In genomic region chr22:46809153-46809885, GRCh38 we compare ENCODE assay signal across 15 cellular contexts. TPM values are rescaled to one million over a fixed set of nuclear protein-coding genes. Genes with fewer than 3 reads are reported as not detected.
DNase-seq lines count a peak whose midpoint lies in the region; ATAC-seq, FAIRE-seq and TF ChIP-seq lines count a peak whose summit lies in the region.
"Had no signal": no experiment of that assay in that cellular context is flagged by ENCODE, and none has a peak within 500 bp of the region (broad histone marks: within the 10 kb centered on the region; RNA-seq: fewer than 3 reads in every experiment).

No MANE protein-coding gene starts in this region.

- DNase-seq in T-helper 17 cell (no peak), trophoblast cell (no peak), urothelium cell line (ENCODE audit: low spot score) (no peak), upper lobe of left lung (no peak), amniotic stem cell (lab: John Stamatoyannopoulos, UW) (no peak)
- DNase-seq in central memory CD8-positive, alpha-beta T cell (ENCODE audit: low spot score in 2 of 2), result no peak
- DNase-seq: BE2C; CD8-positive, alpha-beta T cell; DMS53; GF-D8; GOT3; H9 had no signal

- H3K27ac ChIP-seq in trophoblast cell (ENCODE audit: low read depth, low read length) (no peak overlapping the region), upper lobe of left lung (no peak overlapping the region)
- H3K27ac ChIP-seq: A549, C4-2B had no signal

- H3K14ac ChIP-seq in trophoblast cell (ENCODE audit: low read length), result no peak overlapping the region

- TF ChIP-seq EP300 in upper lobe of left lung (IDR thresholded peaks at IDR 0.05), result no peak

- no peak overlapping the region for H4K8ac ChIP-seq in trophoblast cell (ENCODE audit: low read depth, low read length)

- no peak overlapping the region for H3K4ac ChIP-seq in trophoblast cell (ENCODE audit: low read depth, low read length)

- H3K9ac ChIP-seq in trophoblast cell (ENCODE audit: low read length), result no peak overlapping the region

- H2AFZ ChIP-seq in trophoblast cell (ENCODE audit: insufficient read depth, low read length, poor library complexity), result no peak overlapping the region

- H3K9me3 ChIP-seq in T-helper 17 cell (ENCODE audit: control insufficient read depth, low read length, poor library complexity, severe bottlenecking) (no peaks in the 10 kb centered on the region), trophoblast cell (ENCODE audit: insufficient read depth, low read depth, low read length) (no peaks in the 10 kb centered on the region), upper lobe of left lung (no peaks in the 10 kb centered on the region)
- H3K9me3 ChIP-seq: A549, BE2C had no signal

- peak overlapping the region; percentile 43 for H4K12ac ChIP-seq in trophoblast cell (ENCODE audit: low read depth, low read length)

- H3K18ac ChIP-seq in trophoblast cell (ENCODE audit: low read length), result no peak overlapping the region

- peaks cover 31% of the 10 kb centered on the region for H3K4me1 Mint-ChIP-seq in T-helper 17 cell
- peaks cover 60% of the 10 kb centered on the region for H3K4me1 Mint-ChIP-seq in central memory CD8-positive, alpha-beta T cell

- H3K4me1 ChIP-seq in trophoblast cell (ENCODE audit: control insufficient read depth in 1 of 2, insufficient read depth in 2 of 2, low read length in 2 of 2) (peaks cover 5 to 6% of the 10 kb centered on the region in 2 experiments), upper lobe of left lung (peaks cover 2 to 9% (median 5%) of the 10 kb centered on the region in 4 donors)
- H3K4me1 ChIP-seq: BE2C had no signal

- H3K27me3 Mint-ChIP-seq in T-helper 17 cell, result no peaks in the 10 kb centered on the region
- H3K27me3 Mint-ChIP-seq in central memory CD8-positive, alpha-beta T cell, result no peaks in the 10 kb centered on the region

- no peaks in the 10 kb centered on the region for H3K79me2 ChIP-seq in trophoblast cell (ENCODE audit: control insufficient read depth, insufficient read depth, low read length, poor library complexity)

- no CpG with 5 or more reads among the region's 17 CpGs for WGBS in trophoblast cell (ENCODE audit: extremely low coverage, insufficient coverage, insufficient read length)
- WGBS in upper lobe of left lung, 2 donors, result 94 to 96% methylated on average over 17 of the region's 17 CpGs

- no peak overlapping the region for H2BK120ac ChIP-seq in trophoblast cell (ENCODE audit: insufficient read depth, low read length, poor library complexity)

- no peak overlapping the region for H3K4me3 ChIP-seq in trophoblast cell (ENCODE audit: low read depth, low read length)
- no peak overlapping the region for H3K4me3 ChIP-seq in upper lobe of left lung
- H3K4me3 ChIP-seq: A549 had no signal

- FAIRE-seq in urothelium cell line (lab: Jason Lieb, UNC), result peak; percentile 67
- FAIRE-seq: A549, GM19239 had no signal

- no peak overlapping the region for H3K4me2 ChIP-seq in trophoblast cell (ENCODE audit: low read length)
- H3K4me2 ChIP-seq: A549 had no signal

- peak overlapping the region; percentile 89 for H3K27ac Mint-ChIP-seq in T-helper 17 cell
- H3K27ac Mint-ChIP-seq in central memory CD8-positive, alpha-beta T cell (ENCODE audit: low read depth), result peak overlapping the region; percentile 8
- H3K27ac Mint-ChIP-seq: CD8-positive, alpha-beta T cell; H9 had no signal

- H3K4me3 Mint-ChIP-seq in T-helper 17 cell, result no peak overlapping the region
- H3K4me3 Mint-ChIP-seq in central memory CD8-positive, alpha-beta T cell, result no peak overlapping the region
- H3K4me3 Mint-ChIP-seq: CD8-positive, alpha-beta T cell; H9 had no signal

- ATAC-seq in T-helper 17 cell (no peak), upper lobe of left lung (ENCODE audit: low FRiP score in 2 of 2) (no peak)
- no peak for ATAC-seq in central memory CD8-positive, alpha-beta T cell (replicated peaks; ENCODE audit: extremely low read depth, poor library complexity, severe bottlenecking)
- ATAC-seq: A549; CD8-positive, alpha-beta T cell had no signal

- H3K36me3 Mint-ChIP-seq in T-helper 17 cell (ENCODE audit: low read depth), result peaks cover 5% of the 10 kb centered on the region
- H3K36me3 Mint-ChIP-seq in central memory CD8-positive, alpha-beta T cell (ENCODE audit: insufficient read depth), result peaks cover 13% of the 10 kb centered on the region

- H3K36me3 ChIP-seq in trophoblast cell (ENCODE audit: control insufficient read depth in 1 of 2, insufficient read depth in 2 of 2, low read length in 2 of 2), result peaks cover 8% of the 10 kb centered on the region in 2 experiments
- peaks cover 0 to 24% (median 8%) of the 10 kb centered on the region in 4 donors for H3K36me3 ChIP-seq in upper lobe of left lung
- H3K36me3 ChIP-seq: BE2C had no signal

- H3K79me1 ChIP-seq in trophoblast cell (ENCODE audit: low read length), result no peaks in the 10 kb centered on the region

- no peak overlapping the region for H3K23ac ChIP-seq in trophoblast cell (ENCODE audit: low read length)

- no peak overlapping the region for H2AK5ac ChIP-seq in trophoblast cell (ENCODE audit: low read length)

- no peak for TF ChIP-seq POLR2A in upper lobe of left lung (IDR thresholded peaks at IDR 0.05)

- no peak overlapping the region for H2BK5ac ChIP-seq in trophoblast cell (ENCODE audit: low read depth, low read length, poor library complexity)

- H3K9me3 Mint-ChIP-seq in central memory CD8-positive, alpha-beta T cell, result no peaks in the 10 kb centered on the region
- H3K9me3 Mint-ChIP-seq: CD8-positive, alpha-beta T cell; H9 had no signal

- no peaks in the 10 kb centered on the region for H3K27me3 ChIP-seq in trophoblast cell (ENCODE audit: insufficient read depth, low read length)
- H3K27me3 ChIP-seq in upper lobe of left lung, result no peaks in the 10 kb centered on the region
- H3K27me3 ChIP-seq: BE2C had no signal

- no peak overlapping the region for H4K91ac ChIP-seq in trophoblast cell (ENCODE audit: low read depth, low read length)

- no peak for TF ChIP-seq CTCF in upper lobe of left lung (IDR thresholded peaks at IDR 0.05)

- no peak overlapping the region for H2BK12ac ChIP-seq in trophoblast cell (ENCODE audit: low read length)

RNA-seq across cellular contexts. Expression of gene TBC1D22A, which starts 46.9 kb away (rescaled TPM):
- total RNA-seq in T-helper 17 cell, result 10 to 100 TPM; 42.1 to 43.8 TPM
- 14.7 and 15.8 TPM in 2 replicates for polyA plus RNA-seq in trophoblast cell (2013)
- total RNA-seq in upper lobe of left lung, result 10 to 100 TPM; 27.1 to 48.2 (median 35.3) TPM
